In genomic region chr7:34445653-34446052, GRCh38 we compare ENCODE assay signal across 23 cellular contexts.
"Had no signal": no experiment of that assay in that cellular context is flagged by ENCODE, and none has a peak within 500 bp of the region (broad histone marks: within the 10 kb centered on the region; RNA-seq: fewer than 3 reads in every experiment).

No MANE protein-coding gene starts in this region.

- H3K27ac ChIP-seq: coronary artery, esophagus muscularis mucosa, ovary, psoas muscle, sigmoid colon, testis, tibial artery, upper lobe of left lung, uterus had no signal

- ATAC-seq: left lobe of liver; naive thymus-derived CD8-positive, alpha-beta T cell; psoas muscle; right cardiac atrium; stimulated activated effector memory CD8-positive, alpha-beta T cell treated with anti-CD3 and anti-CD28 coated beads, Interleukin-12 subunit alpha, Interleukin-12 subunit beta, amount 100 ng/mL, for 72 hours; stimulated activated naive CD8-positive, alpha-beta T cell treated with anti-CD3 and anti-CD28 coated beads, Interleukin-15, Interleukin-2, amounts not matched to agents 100 U/mL and 50 U/mL, for 24 hours had no signal

- H3K4me1 ChIP-seq: esophagus muscularis mucosa, psoas muscle, sigmoid colon, testis, tibial artery, upper lobe of left lung, uterus had no signal

- H3K4me3 ChIP-seq: coronary artery, esophagus muscularis mucosa, ovary, psoas muscle, sigmoid colon, testis, tibial artery, upper lobe of left lung, uterus had no signal

- H3K27me3 ChIP-seq: esophagus muscularis mucosa, ovary, sigmoid colon, testis, tibial artery, upper lobe of left lung, uterus had no signal

- H3K36me3 ChIP-seq: esophagus muscularis mucosa, ovary, sigmoid colon, tibial artery, upper lobe of left lung, uterus had no signal

- DNase-seq: dermis blood vessel endothelial cell; effector memory CD4-positive, alpha-beta T cell; kidney; mammary epithelial cell; naive thymus-derived CD8-positive, alpha-beta T cell; occipital lobe; ovary; posterior cingulate gyrus; psoas muscle; right cardiac atrium; sigmoid colon; stimulated activated CD4-positive, alpha-beta T cell treated with anti-CD3 and anti-CD28 coated beads, Interleukin-2, amount 100 ng/mL, for 24 hours; stimulated activated CD4-positive, alpha-beta T cell treated with anti-CD3 and anti-CD28 coated beads, Interleukin-4, amount 100 ng/mL, for 24 hours; stimulated activated naive CD8-positive, alpha-beta T cell treated with anti-CD3 and anti-CD28 coated beads, Interleukin-15, Interleukin-2, amounts not matched to agents 100 U/mL and 50 U/mL, for 24 hours; substantia nigra; testis; tibial artery; uterus had no signal

- H3K9me3 ChIP-seq: ovary, psoas muscle, testis, upper lobe of left lung, uterus had no signal
